1 cellular context compared by ENCODE assay signal in the genomic region with DNA sequence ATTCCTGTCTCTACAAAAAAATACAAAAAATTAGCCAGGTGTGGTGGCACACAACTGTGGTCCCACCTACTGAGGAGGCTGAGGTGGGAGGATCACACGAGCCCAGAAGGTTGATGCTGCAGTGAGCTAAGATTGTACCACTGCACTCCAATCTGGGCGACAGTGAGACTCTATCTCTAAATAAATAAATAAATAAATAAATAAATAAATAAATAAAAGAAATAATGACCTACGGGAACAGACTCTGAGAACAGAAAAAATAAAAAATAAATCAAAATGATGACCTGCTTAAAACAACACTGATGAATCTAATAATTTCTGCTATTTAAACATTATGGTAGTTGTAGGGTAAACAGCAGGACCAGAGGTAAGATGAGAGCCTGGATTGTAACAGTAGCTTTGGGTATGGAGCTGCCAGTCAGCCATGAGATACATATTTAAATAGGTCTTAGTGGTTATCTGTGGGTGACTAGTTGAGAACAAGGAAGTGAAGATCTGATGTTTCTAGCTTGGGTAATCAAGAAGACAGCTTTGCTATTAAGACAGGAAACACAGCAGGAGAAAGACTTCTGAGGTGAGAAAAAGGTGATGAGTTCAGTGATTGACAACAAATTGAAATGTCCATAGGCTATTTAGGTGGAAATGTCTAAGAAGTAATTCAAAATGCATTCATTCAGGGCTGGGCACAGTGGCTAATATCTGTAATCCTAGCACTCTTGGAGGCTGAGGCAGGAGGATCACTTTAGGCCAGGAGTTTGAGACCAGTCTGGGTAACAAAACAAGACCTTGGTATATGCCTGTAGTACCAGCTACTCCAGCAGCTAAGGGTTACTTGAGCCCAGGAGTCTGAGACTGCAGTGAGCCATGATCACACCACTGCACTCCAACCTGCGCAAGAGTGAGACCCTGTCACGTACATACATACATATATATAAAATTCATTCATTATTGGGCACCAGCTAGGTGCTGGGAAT.
TF ChIP-seq lines count a peak whose summit lies in the region.

No MANE protein-coding gene starts in this region.

TF ChIP-seq in HEK293, 187 proteins besides CTCF, POLR2A, EP300 and RAD21 (continued from another document):
- TF ChIP-seq PRDM6 (tag by site-specific recombination; IDR thresholded peaks at IDR 0.05), result no peak
- no peak for TF ChIP-seq OSR2 (tag by site-specific recombination; IDR thresholded peaks at IDR 0.05)
- TF ChIP-seq, protein P1, sequence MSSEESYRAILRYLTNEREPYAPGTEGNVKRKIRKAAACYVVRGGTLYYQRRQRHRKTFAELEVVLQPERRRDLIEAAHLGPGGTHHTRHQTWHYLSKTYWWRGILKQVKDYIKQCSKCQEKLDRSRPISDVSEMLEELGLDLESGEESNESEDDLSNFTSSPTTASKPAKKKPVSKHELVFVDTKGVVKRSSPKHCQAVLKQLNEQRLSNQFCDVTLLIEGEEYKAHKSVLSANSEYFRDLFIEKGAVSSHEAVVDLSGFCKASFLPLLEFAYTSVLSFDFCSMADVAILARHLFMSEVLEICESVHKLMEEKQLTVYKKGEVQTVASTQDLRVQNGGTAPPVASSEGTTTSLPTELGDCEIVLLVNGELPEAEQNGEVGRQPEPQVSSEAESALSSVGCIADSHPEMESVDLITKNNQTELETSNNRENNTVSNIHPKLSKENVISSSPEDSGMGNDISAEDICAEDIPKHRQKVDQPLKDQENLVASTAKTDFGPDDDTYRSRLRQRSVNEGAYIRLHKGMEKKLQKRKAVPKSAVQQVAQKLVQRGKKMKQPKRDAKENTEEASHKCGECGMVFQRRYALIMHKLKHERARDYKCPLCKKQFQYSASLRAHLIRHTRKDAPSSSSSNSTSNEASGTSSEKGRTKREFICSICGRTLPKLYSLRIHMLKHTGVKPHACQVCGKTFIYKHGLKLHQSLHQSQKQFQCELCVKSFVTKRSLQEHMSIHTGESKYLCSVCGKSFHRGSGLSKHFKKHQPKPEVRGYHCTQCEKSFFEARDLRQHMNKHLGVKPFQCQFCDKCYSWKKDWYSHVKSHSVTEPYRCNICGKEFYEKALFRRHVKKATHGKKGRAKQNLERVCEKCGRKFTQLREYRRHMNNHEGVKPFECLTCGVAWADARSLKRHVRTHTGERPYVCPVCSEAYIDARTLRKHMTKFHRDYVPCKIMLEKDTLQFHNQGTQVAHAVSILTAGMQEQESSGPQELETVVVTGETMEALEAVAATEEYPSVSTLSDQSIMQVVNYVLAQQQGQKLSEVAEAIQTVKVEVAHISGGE (tag by site-specific recombination; conservative IDR thresholded peaks at IDR 0.05; ENCODE audit: low read depth), result peak; percentile 51
- TF ChIP-seq ZNF341 (tag by site-specific recombination; IDR thresholded peaks at IDR 0.05; ENCODE audit: low read depth), result no peak
- TF ChIP-seq SCRT2 (tag by site-specific recombination; IDR thresholded peaks at IDR 0.05), result no peak
- no peak for TF ChIP-seq ZNF335 (tag by site-specific recombination; conservative IDR thresholded peaks at IDR 0.05)
- TF ChIP-seq ZNF394 (tag by site-specific recombination; IDR thresholded peaks at IDR 0.05; ENCODE audit: borderline replicate concordance), result peak; percentile 63; the same call in 1 of the 2 replicates
- TF ChIP-seq ZNF654 (tag by site-specific recombination; IDR thresholded peaks at IDR 0.05; ENCODE audit: low read depth), result 0 out of 2 replicates have a peak, but pooled peaks have one; percentile 8
- TF ChIP-seq ZNF140 (tag by site-specific recombination; IDR thresholded peaks at IDR 0.05), result peak; percentile 42; the same call in 1 of the 2 replicates
- TF ChIP-seq, protein P2, sequence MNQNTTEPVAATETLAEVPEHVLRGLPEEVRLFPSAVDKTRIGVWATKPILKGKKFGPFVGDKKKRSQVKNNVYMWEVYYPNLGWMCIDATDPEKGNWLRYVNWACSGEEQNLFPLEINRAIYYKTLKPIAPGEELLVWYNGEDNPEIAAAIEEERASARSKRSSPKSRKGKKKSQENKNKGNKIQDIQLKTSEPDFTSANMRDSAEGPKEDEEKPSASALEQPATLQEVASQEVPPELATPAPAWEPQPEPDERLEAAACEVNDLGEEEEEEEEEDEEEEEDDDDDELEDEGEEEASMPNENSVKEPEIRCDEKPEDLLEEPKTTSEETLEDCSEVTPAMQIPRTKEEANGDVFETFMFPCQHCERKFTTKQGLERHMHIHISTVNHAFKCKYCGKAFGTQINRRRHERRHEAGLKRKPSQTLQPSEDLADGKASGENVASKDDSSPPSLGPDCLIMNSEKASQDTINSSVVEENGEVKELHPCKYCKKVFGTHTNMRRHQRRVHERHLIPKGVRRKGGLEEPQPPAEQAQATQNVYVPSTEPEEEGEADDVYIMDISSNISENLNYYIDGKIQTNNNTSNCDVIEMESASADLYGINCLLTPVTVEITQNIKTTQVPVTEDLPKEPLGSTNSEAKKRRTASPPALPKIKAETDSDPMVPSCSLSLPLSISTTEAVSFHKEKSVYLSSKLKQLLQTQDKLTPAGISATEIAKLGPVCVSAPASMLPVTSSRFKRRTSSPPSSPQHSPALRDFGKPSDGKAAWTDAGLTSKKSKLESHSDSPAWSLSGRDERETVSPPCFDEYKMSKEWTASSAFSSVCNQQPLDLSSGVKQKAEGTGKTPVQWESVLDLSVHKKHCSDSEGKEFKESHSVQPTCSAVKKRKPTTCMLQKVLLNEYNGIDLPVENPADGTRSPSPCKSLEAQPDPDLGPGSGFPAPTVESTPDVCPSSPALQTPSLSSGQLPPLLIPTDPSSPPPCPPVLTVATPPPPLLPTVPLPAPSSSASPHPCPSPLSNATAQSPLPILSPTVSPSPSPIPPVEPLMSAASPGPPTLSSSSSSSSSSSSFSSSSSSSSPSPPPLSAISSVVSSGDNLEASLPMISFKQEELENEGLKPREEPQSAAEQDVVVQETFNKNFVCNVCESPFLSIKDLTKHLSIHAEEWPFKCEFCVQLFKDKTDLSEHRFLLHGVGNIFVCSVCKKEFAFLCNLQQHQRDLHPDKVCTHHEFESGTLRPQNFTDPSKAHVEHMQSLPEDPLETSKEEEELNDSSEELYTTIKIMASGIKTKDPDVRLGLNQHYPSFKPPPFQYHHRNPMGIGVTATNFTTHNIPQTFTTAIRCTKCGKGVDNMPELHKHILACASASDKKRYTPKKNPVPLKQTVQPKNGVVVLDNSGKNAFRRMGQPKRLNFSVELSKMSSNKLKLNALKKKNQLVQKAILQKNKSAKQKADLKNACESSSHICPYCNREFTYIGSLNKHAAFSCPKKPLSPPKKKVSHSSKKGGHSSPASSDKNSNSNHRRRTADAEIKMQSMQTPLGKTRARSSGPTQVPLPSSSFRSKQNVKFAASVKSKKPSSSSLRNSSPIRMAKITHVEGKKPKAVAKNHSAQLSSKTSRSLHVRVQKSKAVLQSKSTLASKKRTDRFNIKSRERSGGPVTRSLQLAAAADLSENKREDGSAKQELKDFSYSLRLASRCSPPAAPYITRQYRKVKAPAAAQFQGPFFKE (tag by site-specific recombination; IDR thresholded peaks at IDR 0.05; ENCODE audit: borderline replicate concordance), result no peak
- TF ChIP-seq ZNF146 (tag by site-specific recombination; IDR thresholded peaks at IDR 0.05), result no peak
- TF ChIP-seq ZNF350 (tag by site-specific recombination; IDR thresholded peaks at IDR 0.05), result no peak
- TF ChIP-seq ZNF514 (tag by site-specific recombination; IDR thresholded peaks at IDR 0.05), result no peak
- no peak for TF ChIP-seq ZNF416 (tag by site-specific recombination; IDR thresholded peaks at IDR 0.05)
- TF ChIP-seq ZNF510 (tag by site-specific recombination; IDR thresholded peaks at IDR 0.05; ENCODE audit: insufficient replicate concordance), result no peak
- TF ChIP-seq ZNF48 (tag by site-specific recombination; IDR thresholded peaks at IDR 0.05), result no peak
- no peak for TF ChIP-seq ZFP41 (tag by site-specific recombination; IDR thresholded peaks at IDR 0.05; ENCODE audit: borderline replicate concordance)
- no peak for TF ChIP-seq KLF16 (tag by site-specific recombination; IDR thresholded peaks at IDR 0.05)
- TF ChIP-seq EGR2 (tag by site-specific recombination; IDR thresholded peaks at IDR 0.05; ENCODE audit: low read depth), result no peak
- TF ChIP-seq ZNF555 (tag by site-specific recombination; conservative IDR thresholded peaks at IDR 0.05), result peak; percentile 33
- no peak for TF ChIP-seq SALL2 (tag by site-specific recombination; IDR thresholded peaks at IDR 0.05; ENCODE audit: borderline replicate concordance)
- no peak for TF ChIP-seq ZXDB (tag by site-specific recombination; IDR thresholded peaks at IDR 0.05)
- peak; percentile 53 for TF ChIP-seq ZNF426 (tag by site-specific recombination; IDR thresholded peaks at IDR 0.05)
- no peak for TF ChIP-seq ZNF624 (tag by site-specific recombination; IDR thresholded peaks at IDR 0.05)
- no peak for TF ChIP-seq ZNF214 (tag by site-specific recombination; IDR thresholded peaks at IDR 0.05; ENCODE audit: borderline replicate concordance)
- 0 out of 2 replicates have a peak, but pooled peaks have one; percentile 46 for TF ChIP-seq ZNF266 (tag by site-specific recombination; IDR thresholded peaks at IDR 0.05; ENCODE audit: low read depth)
